ENCODE assay signal across 11 cellular contexts in genomic region chr1:167516404-167517388, GRCh38. TPM values are rescaled to one million over a fixed set of nuclear protein-coding genes. Genes with fewer than 3 reads are reported as not detected.
DNase-seq lines count a peak whose midpoint lies in the region; ATAC-seq and TF ChIP-seq lines count a peak whose summit lies in the region.
"Had no signal": no experiment of that assay in that cellular context is flagged by ENCODE, and none has a peak within 500 bp of the region (broad histone marks: within the 10 kb centered on the region; RNA-seq: fewer than 3 reads in every experiment).

No MANE protein-coding gene starts in this region.

- H3K4me3 ChIP-seq in CD4-positive, CD25-positive, alpha-beta regulatory T cell (ENCODE audit: low read depth, low read length) = peak overlapping the region; percentile 98
- H3K4me3 ChIP-seq in Peyer's patch (peak overlapping the region; percentile 34 to 42 (median 34)), Caco-2 (ENCODE audit: low read depth, low read length) (no peak overlapping the region), right lobe of liver (no peak overlapping the region)
- peak overlapping the region; percentile 86 for H3K4me3 ChIP-seq in naive thymus-derived CD4-positive, alpha-beta T cell (ENCODE audit: low read length)

- TF ChIP-seq POLR2A in Peyer's patch (IDR thresholded peaks at IDR 0.05) (no peak), right lobe of liver (IDR thresholded peaks at IDR 0.05) (no peak)

- no peaks in the 10 kb centered on the region for H3K9me3 Mint-ChIP-seq in CD4-positive, CD25-positive, alpha-beta regulatory T cell
- H3K9me3 Mint-ChIP-seq in activated naive CD4-positive, alpha-beta T cell treated with anti-CD3 and anti-CD28 coated beads for 36 hours = no peaks in the 10 kb centered on the region
- H3K9me3 Mint-ChIP-seq in naive thymus-derived CD4-positive, alpha-beta T cell = no peaks in the 10 kb centered on the region
- no peaks in the 10 kb centered on the region for H3K9me3 Mint-ChIP-seq in Caco-2 (ENCODE audit: unreplicated experiment)

- H3K4me1 Mint-ChIP-seq in CD4-positive, CD25-positive, alpha-beta regulatory T cell = peaks cover 20 to 58% (median 33%) of the 10 kb centered on the region in 4 donors
- H3K4me1 Mint-ChIP-seq in activated naive CD4-positive, alpha-beta T cell treated with anti-CD3 and anti-CD28 coated beads for 36 hours (ENCODE audit: low read depth) = peaks cover 35% of the 10 kb centered on the region
- H3K4me1 Mint-ChIP-seq in naive thymus-derived CD4-positive, alpha-beta T cell = peaks cover 27 to 70% (median 49%) of the 10 kb centered on the region in 7 donors
- no peaks in the 10 kb centered on the region for H3K4me1 Mint-ChIP-seq in Caco-2 (ENCODE audit: low read depth, unreplicated experiment)

- H3K27ac ChIP-seq in CD4-positive, CD25-positive, alpha-beta regulatory T cell (ENCODE audit: insufficient read depth, low read length, poor library complexity, severe bottlenecking) = peak overlapping the region; percentile 93
- H3K27ac ChIP-seq in Peyer's patch (peak overlapping the region; percentile 61 to 82 (median 66)), right lobe of liver (no peak overlapping the region)
- peak overlapping the region; percentile 96 for H3K27ac ChIP-seq in naive thymus-derived CD4-positive, alpha-beta T cell (ENCODE audit: low read depth, low read length)

- H3K27me3 ChIP-seq in CD4-positive, CD25-positive, alpha-beta regulatory T cell (ENCODE audit: control insufficient read depth, insufficient read depth, low read length) = no peaks in the 10 kb centered on the region
- no peaks in the 10 kb centered on the region for H3K27me3 ChIP-seq in Peyer's patch
- H3K27me3 ChIP-seq in naive thymus-derived CD4-positive, alpha-beta T cell (ENCODE audit: control insufficient read depth in 2 of 2, insufficient read depth in 2 of 2, low read length in 2 of 2) = no peaks in the 10 kb centered on the region
- no peaks in the 10 kb centered on the region for H3K27me3 ChIP-seq in Caco-2 (replicated peaks; ENCODE audit: control insufficient read depth, insufficient read depth, low read length)
- H3K27me3 ChIP-seq in right lobe of liver = no peaks in the 10 kb centered on the region

- peak; percentile 23 to 77 (median 68) for DNase-seq in CD4-positive, CD25-positive, alpha-beta regulatory T cell
- DNase-seq in Peyer's patch = no peak
- DNase-seq in activated naive CD4-positive, alpha-beta T cell treated with anti-CD3 and anti-CD28 coated beads for 36 hours = peak; percentile 45
- DNase-seq in naive thymus-derived CD4-positive, alpha-beta T cell = peak in 8 of 9 donors; percentile 39 to 73 (median 68)
- DNase-seq in Caco-2 = no peak
- DNase-seq in NCI-H774 (lab: John Stamatoyannopoulos, UW) = no peak
- no peak for DNase-seq in right lobe of liver
- DNase-seq in NCI-H1694 treated with DMSO at 0.1 percent for 48 hours (lab: John Stamatoyannopoulos, UW) = no peak
- DNase-seq: IMR-90, NCI-H2081 treated with DMSO at 0.1 percent for 48 hours had no signal

- TF ChIP-seq CTCF in Peyer's patch (IDR thresholded peaks at IDR 0.05) (no peak), Caco-2 (IDR thresholded peaks at IDR 0.05; ENCODE audit: insufficient read depth in 1 of 2, low read depth in 1 of 2, low read length in 1 of 2, severe bottlenecking in 1 of 2, unreplicated experiment in 1 of 2) (no peak), right lobe of liver (IDR thresholded peaks at IDR 0.05) (no peak)

- H3K36me3 Mint-ChIP-seq in CD4-positive, CD25-positive, alpha-beta regulatory T cell = peaks cover 50% of the 10 kb centered on the region
- peaks cover 24% of the 10 kb centered on the region for H3K36me3 Mint-ChIP-seq in activated naive CD4-positive, alpha-beta T cell treated with anti-CD3 and anti-CD28 coated beads for 36 hours (ENCODE audit: low read depth)
- peaks cover 9 to 46% (median 41%) of the 10 kb centered on the region in 5 donors for H3K36me3 Mint-ChIP-seq in naive thymus-derived CD4-positive, alpha-beta T cell
- no peaks in the 10 kb centered on the region for H3K36me3 Mint-ChIP-seq in Caco-2 (ENCODE audit: insufficient read depth, unreplicated experiment)

- H3K27ac Mint-ChIP-seq in CD4-positive, CD25-positive, alpha-beta regulatory T cell = peak overlapping the region; percentile 99 to 100 (median 99)
- peak overlapping the region; percentile 96 for H3K27ac Mint-ChIP-seq in activated naive CD4-positive, alpha-beta T cell treated with anti-CD3 and anti-CD28 coated beads for 36 hours
- H3K27ac Mint-ChIP-seq in naive thymus-derived CD4-positive, alpha-beta T cell = peak overlapping the region; percentile 93 to 100 (median 98)
- H3K27ac Mint-ChIP-seq in Caco-2 (ENCODE audit: unreplicated experiment) = no peak overlapping the region

- 74% methylated on average over 13 of the region's 19 CpGs for WGBS in right lobe of liver (ENCODE audit: insufficient coverage, low coverage, low lambda C conversion rate, missing lambda C conversion rate)

- intact Hi-C loops in activated naive CD4-positive, alpha-beta T cell treated with anti-CD3 and anti-CD28 coated beads for 36 hours (cut with micrococcal nuclease) = loop anchor here (1.0 to 10.0 kb wide), 8 partner anchors 16 to 642 kb away; partner anchors contain the start of genes DCAF6, MPC2 and TADA1
- intact Hi-C loops in naive thymus-derived CD4-positive, alpha-beta T cell (cut with micrococcal nuclease) = loop anchor here (1.0 to 5.0 kb wide), 5 partner anchors 14 to 639 kb away; partner anchors contain the start of genes POU2F1 (in 1 of the 2) and TADA1 (in 1 of the 2)
- intact Hi-C loops in Caco-2 (cut with micrococcal nuclease; ENCODE audit: unreplicated experiment) = no loop called here
- intact Hi-C loops in right lobe of liver (cut with DNase I) = no loop called here

- H3K36me3 ChIP-seq in CD4-positive, CD25-positive, alpha-beta regulatory T cell (ENCODE audit: control insufficient read depth, insufficient read depth, low read length) = peaks cover 22% of the 10 kb centered on the region
- H3K36me3 ChIP-seq in Peyer's patch = no peaks in the 10 kb centered on the region
- peaks cover 0 to 24% (median 0%) of the 10 kb centered on the region in 3 experiments for H3K36me3 ChIP-seq in naive thymus-derived CD4-positive, alpha-beta T cell (ENCODE audit: control insufficient read depth in 2 of 3, insufficient read depth in 3 of 3, low read length in 3 of 3)
- H3K36me3 ChIP-seq in Caco-2 (ENCODE audit: control insufficient read depth, insufficient read depth, low read length) = no peaks in the 10 kb centered on the region
- H3K36me3 ChIP-seq in right lobe of liver = no peaks in the 10 kb centered on the region

- H3K9me3 ChIP-seq in CD4-positive, CD25-positive, alpha-beta regulatory T cell (ENCODE audit: control insufficient read depth in 2 of 2, low read length in 2 of 2) = no peaks in the 10 kb centered on the region
- H3K9me3 ChIP-seq in Peyer's patch (no peaks in the 10 kb centered on the region), Caco-2 (no peaks in the 10 kb centered on the region), right lobe of liver (no peaks in the 10 kb centered on the region)
- H3K9me3 ChIP-seq in naive thymus-derived CD4-positive, alpha-beta T cell (ENCODE audit: control insufficient read depth in 2 of 3, low read length in 3 of 3) = no peaks in the 10 kb centered on the region

- CTCF ChIA-PET in activated naive CD4-positive, alpha-beta T cell treated with anti-CD3 and anti-CD28 coated beads for 36 hours (lab: Charles Lee) = interaction anchor here (0.8 to 6.1 kb wide), 24 partner anchors 8 to 251 kb away, joined by 3 to 56 read pairs (median 4); no protein-coding TSS in a partner anchor
- CTCF ChIA-PET in naive thymus-derived CD4-positive, alpha-beta T cell (lab: Charles Lee) = interaction anchor here (0.6 to 5.7 kb wide), 12 partner anchors 9 to 120 kb away, joined by 3 to 40 read pairs (median 8); no protein-coding TSS in a partner anchor
- CTCF ChIA-PET in Caco-2 (lab: Charles Lee) = no interaction called here

- no peaks in the 10 kb centered on the region for H3K27me3 Mint-ChIP-seq in CD4-positive, CD25-positive, alpha-beta regulatory T cell
- H3K27me3 Mint-ChIP-seq in activated naive CD4-positive, alpha-beta T cell treated with anti-CD3 and anti-CD28 coated beads for 36 hours (ENCODE audit: low read depth) = no peaks in the 10 kb centered on the region
- H3K27me3 Mint-ChIP-seq in naive thymus-derived CD4-positive, alpha-beta T cell = peaks cover 0 to under 1% (median 0%) of the 10 kb centered on the region in 5 donors
- H3K27me3 Mint-ChIP-seq in Caco-2 (ENCODE audit: insufficient read depth, unreplicated experiment) = no peaks in the 10 kb centered on the region

- POLR2A ChIA-PET in naive thymus-derived CD4-positive, alpha-beta T cell (lab: Charles Lee) = interaction anchor here (0.7 to 8.4 kb wide), 22 partner anchors 10 to 426 kb away, joined by 3 to 281 read pairs (median 16); partner anchors contain the start of genes CREG1, DCAF6, GPA33 and POU2F1
- POLR2A ChIA-PET in Caco-2 (lab: Charles Lee) = no interaction called here

- H3K4me3 Mint-ChIP-seq in CD4-positive, CD25-positive, alpha-beta regulatory T cell = peak overlapping the region; percentile 95 to 99 (median 98)
- H3K4me3 Mint-ChIP-seq in activated naive CD4-positive, alpha-beta T cell treated with anti-CD3 and anti-CD28 coated beads for 36 hours = peak overlapping the region; percentile 90
- H3K4me3 Mint-ChIP-seq in naive thymus-derived CD4-positive, alpha-beta T cell = peak overlapping the region; percentile 88 to 100 (median 99)
- H3K4me3 Mint-ChIP-seq in Caco-2 (ENCODE audit: unreplicated experiment) = no peak overlapping the region

- BruUV-seq in Caco-2 (replicated peaks; lab: Mats Ljungman, UMichigan) = no TSS peak

- H3K4me1 ChIP-seq in CD4-positive, CD25-positive, alpha-beta regulatory T cell (ENCODE audit: control insufficient read depth, insufficient read depth, low read length, poor library complexity, severe bottlenecking) = peaks cover 65% of the 10 kb centered on the region
- H3K4me1 ChIP-seq in Peyer's patch = no peaks in the 10 kb centered on the region
- peaks cover 25 to 42% of the 10 kb centered on the region in 2 donors for H3K4me1 ChIP-seq in naive thymus-derived CD4-positive, alpha-beta T cell (ENCODE audit: control insufficient read depth in 2 of 2, insufficient read depth in 2 of 2, low read length in 2 of 2)
- 0 out of 2 replicates have a peak, but pooled peaks cover 7% of the 10 kb centered on the region for H3K4me1 ChIP-seq in Caco-2
- H3K4me1 ChIP-seq in right lobe of liver = no peaks in the 10 kb centered on the region

- peak; percentile 3 to 9 for ATAC-seq in CD4-positive, CD25-positive, alpha-beta regulatory T cell (ENCODE audit: low read depth in 2 of 2)
- ATAC-seq in naive thymus-derived CD4-positive, alpha-beta T cell = peak; percentile 37
- no peak for ATAC-seq in right lobe of liver
- ATAC-seq: HCT116 had no signal

RNA-seq across cellular contexts. Expression of gene CD247, which starts 1.6 kb away (rescaled TPM):
- 410 TPM for total RNA-seq in CD4-positive, CD25-positive, alpha-beta regulatory T cell
- polyA plus RNA-seq in CD4-positive, CD25-positive, alpha-beta regulatory T cell = 100 to 1,000 TPM; 412 to 718 (median 486) TPM
- total RNA-seq in Peyer's patch (1 to 10 TPM in 3 of 4 donors, not detected in 1; 1.9 to 7.4 (median 3.9) TPM), Caco-2 (2022) (not detected in 2 replicates), right lobe of liver (1 to 10 TPM in 2 of 6 experiments, under 1 TPM in 4; 0.48 to 2.2 (median 0.71) TPM)
- total RNA-seq in activated naive CD4-positive, alpha-beta T cell treated with anti-CD3 and anti-CD28 coated beads for 36 hours = 10 to 100 TPM; 73.5 to 78.3 TPM
- total RNA-seq in naive thymus-derived CD4-positive, alpha-beta T cell = 100 to 1,000 TPM; 246 to 476 (median 336) TPM
- 100 to 1,000 TPM; 352 to 437 TPM for polyA plus RNA-seq in naive thymus-derived CD4-positive, alpha-beta T cell
- total RNA-seq: IMR-90 had no signal
- polyA plus RNA-seq: IMR-90 had no signal

RNA-seq across cellular contexts. Expression of gene CREG1, which starts 36.9 kb away (rescaled TPM):
- total RNA-seq in CD4-positive, CD25-positive, alpha-beta regulatory T cell = 6.7 TPM
- polyA plus RNA-seq in CD4-positive, CD25-positive, alpha-beta regulatory T cell = 10 to 100 TPM; 16.8 to 29.7 (median 22.1) TPM
- total RNA-seq in Peyer's patch = 10 to 100 TPM; 50.3 to 80.3 (median 67.6) TPM
- 10 to 100 TPM in 1 of 2 experiments, 1 to 10 TPM in 1; 9.6 to 10.7 TPM for total RNA-seq in activated naive CD4-positive, alpha-beta T cell treated with anti-CD3 and anti-CD28 coated beads for 36 hours
- total RNA-seq in naive thymus-derived CD4-positive, alpha-beta T cell = 10 to 100 TPM; 10.6 to 33.4 (median 23.1) TPM
- polyA plus RNA-seq in naive thymus-derived CD4-positive, alpha-beta T cell = 10 to 100 TPM; 31.9 to 40.6 TPM
- 80.7 and 91.5 TPM in 2 replicates for total RNA-seq in Caco-2 (2022)
- total RNA-seq in right lobe of liver = 100 to 1,000 TPM in 5 of 6 experiments, 10 to 100 TPM in 1; 95.8 to 230 (median 171) TPM

Comparison
In these comparisons a context has a peak if more than half of its experiments do, and no peak if none do; other contexts are left out.
1. ATAC-seq: peak in CD4-positive, CD25-positive, alpha-beta regulatory T cell (2 of 2) and naive thymus-derived CD4-positive, alpha-beta T cell (single experiment); none in right lobe of liver (0 of 4).
2. DNase-seq: peak in CD4-positive, CD25-positive, alpha-beta regulatory T cell (3 of 3), activated naive CD4-positive, alpha-beta T cell treated with anti-CD3 and anti-CD28 coated beads for 36 hours (single experiment) and naive thymus-derived CD4-positive, alpha-beta T cell (8 of 9); none in Peyer's patch (0 of 3), Caco-2 (0 of 2), NCI-H774 (single experiment), right lobe of liver (0 of 3) and NCI-H1694 treated with DMSO at 0.1 percent for 48 hours (single experiment).
3. H3K27ac ChIP-seq: peak in CD4-positive, CD25-positive, alpha-beta regulatory T cell (single experiment), Peyer's patch (4 of 4) and naive thymus-derived CD4-positive, alpha-beta T cell (single experiment); none in right lobe of liver (0 of 3).
4. H3K4me3 ChIP-seq: peak in CD4-positive, CD25-positive, alpha-beta regulatory T cell (single experiment), Peyer's patch (4 of 4) and naive thymus-derived CD4-positive, alpha-beta T cell (single experiment); none in Caco-2 (single experiment) and right lobe of liver (0 of 3).
5. RNA of gene CD247, which starts 1.6 kb away (total RNA-seq): 410 TPM in CD4-positive, CD25-positive, alpha-beta regulatory T cell (single experiment), 246 to 476 TPM in naive thymus-derived CD4-positive, alpha-beta T cell and 73.5 to 78.3 TPM in activated naive CD4-positive, alpha-beta T cell treated with anti-CD3 and anti-CD28 coated beads for 36 hours; 1.9 to 7.4 TPM in Peyer's patch, 0.48 to 2.2 TPM in right lobe of liver and not detected in Caco-2; every median in the first group is over 4 times any median in the second.
6. intact Hi-C loops: an anchor here in activated naive CD4-positive, alpha-beta T cell treated with anti-CD3 and anti-CD28 coated beads for 36 hours (1.0 to 10.0 kb wide) and naive thymus-derived CD4-positive, alpha-beta T cell (1.0 to 5.0 kb wide); none called in Caco-2 and right lobe of liver.